Comparison of ENCODE assay signal across 13 cellular contexts in genomic region chr5:159031513-159031912, GRCh38.
DNase-seq lines count a peak whose midpoint lies in the region; ATAC-seq, FAIRE-seq and TF ChIP-seq lines count a peak whose summit lies in the region.
"Had no signal": no experiment of that assay in that cellular context is flagged by ENCODE, and none has a peak within 500 bp of the region (broad histone marks: within the 10 kb centered on the region; RNA-seq: fewer than 3 reads in every experiment).

No MANE protein-coding gene starts in this region.

- peaks cover 3% of the 10 kb centered on the region for H3K9me3 Mint-ChIP-seq in stimulated activated memory B cell treated with anti-CD40 and anti-IgM and Interleukin-4, amounts not matched to agents 10 μg/mL and 1 μg/mL and 100 μg/mL, for 72 hours

- WGBS in thyroid gland, 2 donors, result 66 to 67% methylated on average over 7 of the region's 7 CpGs
- 34 to 37% (median 36%) methylated on average over 7 of the region's 7 CpGs for WGBS in ovary, 3 donors

- peaks cover 75% of the 10 kb centered on the region for H3K4me1 Mint-ChIP-seq in stimulated activated memory B cell treated with anti-CD40 and anti-IgM and Interleukin-4, amounts not matched to agents 10 μg/mL and 1 μg/mL and 100 μg/mL, for 72 hours

- H3K27ac ChIP-seq in thyroid gland (no peak overlapping the region), caudate nucleus (ENCODE audit: low read depth, low read length) (no peak overlapping the region), ovary (no peak overlapping the region)
- H3K27ac ChIP-seq: colonic mucosa, testis had no signal

- H3K4me3 ChIP-seq in choroid plexus epithelial cell (ENCODE audit: low read depth, low read length), result no peak overlapping the region
- no peak overlapping the region for H3K4me3 ChIP-seq in thyroid gland (replicated peaks in 1 of 3)
- no peak overlapping the region for H3K4me3 ChIP-seq in ovary
- H3K4me3 ChIP-seq: colonic mucosa, heart right ventricle, testis had no signal

- intact Hi-C loops in thyroid gland (cut with DNase I), result no loop called here
- intact Hi-C loops in ovary (cut with DNase I), result no loop called here

- peaks cover 0 to 13% of the 10 kb centered on the region in 2 donors for H3K4me1 ChIP-seq in thyroid gland
- peaks cover 7% of the 10 kb centered on the region for H3K4me1 ChIP-seq in ovary (ENCODE audit: insufficient read depth)
- H3K4me1 ChIP-seq: colonic mucosa had no signal

- H3K36me3 ChIP-seq in thyroid gland, result no peaks in the 10 kb centered on the region
- H3K36me3 ChIP-seq in ovary, result no peaks in the 10 kb centered on the region
- H3K36me3 ChIP-seq: colonic mucosa, heart right ventricle had no signal

- no peaks in the 10 kb centered on the region for H3K27me3 Mint-ChIP-seq in stimulated activated memory B cell treated with anti-CD40 and anti-IgM and Interleukin-4, amounts not matched to agents 10 μg/mL and 1 μg/mL and 100 μg/mL, for 72 hours

- ATAC-seq in HG03135 (IDR thresholded peaks at IDR 0.05; ENCODE audit: unreplicated experiment), result peak; percentile 66
- ATAC-seq in stimulated activated memory B cell treated with anti-CD40 and anti-IgM and Interleukin-4, amounts not matched to agents 10 μg/mL and 1 μg/mL and 100 μg/mL, for 72 hours, result peak; percentile 56
- ATAC-seq: heart right ventricle had no signal

- H3K9me3 ChIP-seq in thyroid gland (no peaks in the 10 kb centered on the region), ovary (no peaks in the 10 kb centered on the region)
- H3K9me3 ChIP-seq: colonic mucosa, testis had no signal

- H3K36me3 Mint-ChIP-seq in stimulated activated memory B cell treated with anti-CD40 and anti-IgM and Interleukin-4, amounts not matched to agents 10 μg/mL and 1 μg/mL and 100 μg/mL, for 72 hours, result peaks cover 32% of the 10 kb centered on the region

- peak; percentile 97 for FAIRE-seq in GM19239 (lab: Jason Lieb, UNC)
- FAIRE-seq: TTC549 had no signal

- TF ChIP-seq POLR2A in thyroid gland (IDR thresholded peaks at IDR 0.05) (no peak), ovary (IDR thresholded peaks at IDR 0.05) (no peak)

- no peak for DNase-seq in GM19239 (ENCODE audit: insufficient read length, low spot score)
- DNase-seq in choroid plexus epithelial cell (ENCODE audit: low read depth), result peak; percentile 97
- no peak for DNase-seq in thyroid gland
- no peak for DNase-seq in caudate nucleus (lab: John Stamatoyannopoulos, UW)
- no peak for DNase-seq in ovary
- DNase-seq: activated T-cell treated with anti-CD3 and anti-CD28 coated beads, Interleukin-2, amount 50 U/mL, for 1 hour; colonic mucosa; heart right ventricle; NCI-H1048; testis had no signal

- TF ChIP-seq CTCF in choroid plexus epithelial cell (conservative IDR thresholded peaks at IDR 0.05; ENCODE audit: low read depth, low read length) (no peak), thyroid gland (IDR thresholded peaks at IDR 0.05) (no peak), ovary (IDR thresholded peaks at IDR 0.05) (no peak)

- H3K4me3 Mint-ChIP-seq in stimulated activated memory B cell treated with anti-CD40 and anti-IgM and Interleukin-4, amounts not matched to agents 10 μg/mL and 1 μg/mL and 100 μg/mL, for 72 hours, result peak overlapping the region; percentile 66

- H3K27me3 ChIP-seq in thyroid gland (no peaks in the 10 kb centered on the region), ovary (no peaks in the 10 kb centered on the region)
- H3K27me3 ChIP-seq: colonic mucosa, heart right ventricle, testis had no signal

- H3K27ac Mint-ChIP-seq in stimulated activated memory B cell treated with anti-CD40 and anti-IgM and Interleukin-4, amounts not matched to agents 10 μg/mL and 1 μg/mL and 100 μg/mL, for 72 hours, result peak overlapping the region; percentile 84

- TF ChIP-seq EP300 in ovary (IDR thresholded peaks at IDR 0.05), result no peak
